In genomic region chr16:20308266-20308665, GRCh38 we compare ENCODE assay signal across 32 cellular contexts. TPM values are rescaled to one million over a fixed set of nuclear protein-coding genes. Genes with fewer than 3 reads are reported as not detected.
"Had no signal": no experiment of that assay in that cellular context is flagged by ENCODE, and none has a peak within 500 bp of the region (broad histone marks: within the 10 kb centered on the region; RNA-seq: fewer than 3 reads in every experiment).

No MANE protein-coding gene starts in this region.

- H3K27ac ChIP-seq: stomach, suprapubic skin, testis, thoracic aorta, thyroid gland, tibial artery, tibial nerve, transverse colon, upper lobe of left lung, upper lobe of right lung, uterus, vagina had no signal

- H3K4me3 ChIP-seq: stomach, suprapubic skin, testis, thoracic aorta, thyroid gland, tibial artery, tibial nerve, transverse colon, upper lobe of left lung, upper lobe of right lung, uterus, vagina had no signal

- H3K9me3 ChIP-seq: stomach, suprapubic skin, testis, thoracic aorta, thyroid gland, tibial artery, tibial nerve, transverse colon, upper lobe of left lung, upper lobe of right lung, uterus, vagina had no signal

- H3K4me1 Mint-ChIP-seq: stimulated activated effector memory CD8-positive, alpha-beta T cell treated with anti-CD3 and anti-CD28 coated beads, Interleukin-12 subunit alpha, Interleukin-12 subunit beta, amount 100 ng/mL, for 72 hours; stimulated activated memory B cell treated with anti-CD40 and anti-IgM and Interleukin-4, amounts not matched to agents 10 μg/mL and 1 μg/mL and 100 μg/mL, for 72 hours; stimulated activated naive CD8-positive, alpha-beta T cell treated with anti-CD3 and anti-CD28 coated beads, Interleukin-15, amount 100 ng/mL, for 72 hours had no signal

- H3K27me3 Mint-ChIP-seq: stimulated activated naive CD8-positive, alpha-beta T cell treated with anti-CD3 and anti-CD28 coated beads, Interleukin-15, amount 100 ng/mL, for 72 hours had no signal

- DNase-seq: stimulated activated CD4-positive, alpha-beta T cell treated with anti-CD3 and anti-CD28 coated beads, Interleukin-2, amount 100 ng/mL, for 24 hours; stimulated activated CD4-positive, alpha-beta T cell treated with anti-CD3 and anti-CD28 coated beads, Interleukin-2, amount 100 ng/mL, for 48 hours; stimulated activated CD4-positive, alpha-beta T cell treated with anti-CD3 and anti-CD28 coated beads, Interleukin-4, amount 100 ng/mL, for 1 hour; stimulated activated CD4-positive, alpha-beta T cell treated with anti-CD3 and anti-CD28 coated beads, Interleukin-4, amount 100 ng/mL, for 24 hours; stimulated activated CD4-positive, alpha-beta T cell treated with anti-CD3 and anti-CD28 coated beads, Interleukin-4, amount 100 ng/mL, for 4 hours; stimulated activated CD8-positive, alpha-beta memory T cell treated with anti-CD3 and anti-CD28 coated beads, Interleukin-4, amount 100 ng/mL, for 48 hours; stimulated activated naive CD4-positive, alpha-beta T cell; stimulated activated naive CD4-positive, alpha-beta T cell treated with Interleukin-2 at 50 U/mL for 16 hours; stimulated activated naive CD8-positive, alpha-beta T cell treated with anti-CD3 and anti-CD28 coated beads, Interleukin-15, amount 100 ng/mL, for 72 hours; stimulated activated naive CD8-positive, alpha-beta T cell treated with anti-CD3 and anti-CD28 coated beads, Interleukin-15, Interleukin-2, amounts not matched to agents 100 U/mL and 50 U/mL, for 24 hours; stomach; substantia nigra; testis; thyroid gland; tibial artery; transverse colon; upper lobe of left lung; upper lobe of right lung; uterus had no signal

- H3K27ac Mint-ChIP-seq: stimulated activated effector memory CD8-positive, alpha-beta T cell treated with anti-CD3 and anti-CD28 coated beads, Interleukin-12 subunit alpha, Interleukin-12 subunit beta, amount 100 ng/mL, for 72 hours; stimulated activated memory B cell treated with anti-CD40 and anti-IgM and Interleukin-4, amounts not matched to agents 10 μg/mL and 1 μg/mL and 100 μg/mL, for 72 hours; stimulated activated naive CD8-positive, alpha-beta T cell treated with anti-CD3 and anti-CD28 coated beads, Interleukin-15, amount 100 ng/mL, for 72 hours; stimulated activated naive CD8-positive, alpha-beta T cell treated with anti-CD3 and anti-CD28 coated beads, Interleukin-15, Interleukin-2, amounts not matched to agents 100 ng/mL and 50 ng/mL, for 24 hours; type B pancreatic cell had no signal

- H3K36me3 Mint-ChIP-seq: stimulated activated effector memory CD8-positive, alpha-beta T cell treated with anti-CD3 and anti-CD28 coated beads, Interleukin-12 subunit alpha, Interleukin-12 subunit beta, amount 100 ng/mL, for 72 hours; stimulated activated memory B cell treated with anti-CD40 and anti-IgM and Interleukin-4, amounts not matched to agents 10 μg/mL and 1 μg/mL and 100 μg/mL, for 72 hours; type B pancreatic cell had no signal

- ATAC-seq: stimulated activated effector memory CD8-positive, alpha-beta T cell treated with anti-CD3 and anti-CD28 coated beads, Interleukin-12 subunit alpha, Interleukin-12 subunit beta, amount 100 ng/mL, for 72 hours; stimulated activated memory B cell treated with anti-CD40 and anti-IgM and Interleukin-4, amounts not matched to agents 10 μg/mL and 1 μg/mL and 100 μg/mL, for 72 hours; stimulated activated naive CD8-positive, alpha-beta T cell treated with anti-CD3 and anti-CD28 coated beads, Interleukin-15, amount 100 ng/mL, for 72 hours; stimulated activated naive CD8-positive, alpha-beta T cell treated with anti-CD3 and anti-CD28 coated beads, Interleukin-15, Interleukin-2, amounts not matched to agents 100 U/mL and 50 U/mL, for 24 hours; upper lobe of right lung had no signal

- H3K27me3 ChIP-seq: stomach, suprapubic skin, testis, thyroid gland, tibial artery, tibial nerve, transverse colon, upper lobe of left lung, upper lobe of right lung, uterus, vagina had no signal

- H3K36me3 ChIP-seq: stomach, suprapubic skin, thoracic aorta, thyroid gland, tibial artery, tibial nerve, transverse colon, upper lobe of left lung, upper lobe of right lung, uterus, vagina had no signal

- H3K4me3 Mint-ChIP-seq: stimulated activated effector memory CD8-positive, alpha-beta T cell treated with anti-CD3 and anti-CD28 coated beads, Interleukin-12 subunit alpha, Interleukin-12 subunit beta, amount 100 ng/mL, for 72 hours; stimulated activated memory B cell treated with anti-CD40 and anti-IgM and Interleukin-4, amounts not matched to agents 10 μg/mL and 1 μg/mL and 100 μg/mL, for 72 hours; stimulated activated naive CD8-positive, alpha-beta T cell treated with anti-CD3 and anti-CD28 coated beads, Interleukin-15, amount 100 ng/mL, for 72 hours; stimulated activated naive CD8-positive, alpha-beta T cell treated with anti-CD3 and anti-CD28 coated beads, Interleukin-15, Interleukin-2, amounts not matched to agents 100 ng/mL and 50 ng/mL, for 24 hours; type B pancreatic cell had no signal

- H3K4me1 ChIP-seq: stomach, suprapubic skin, testis, thyroid gland, tibial artery, tibial nerve, transverse colon, upper lobe of left lung, upper lobe of right lung, uterus, vagina had no signal

- FAIRE-seq: urothelium cell line had no signal

- H3K9me3 Mint-ChIP-seq: stimulated activated naive CD8-positive, alpha-beta T cell treated with anti-CD3 and anti-CD28 coated beads, Interleukin-15, Interleukin-2, amounts not matched to agents 100 ng/mL and 50 ng/mL, for 24 hours; type B pancreatic cell had no signal

RNA-seq across cellular contexts. Expression of gene GP2, which starts 19.0 kb away (rescaled TPM):
- total RNA-seq: subcutaneous adipose tissue, temporal lobe, upper lobe of right lung, uterus, vagina had no signal

RNA-seq across cellular contexts. Expression of gene UMOD, which starts 44.2 kb away (rescaled TPM):
- total RNA-seq: subcutaneous adipose tissue, suprapubic skin, temporal lobe, thoracic aorta, thyroid gland, tibial nerve, transverse colon, upper lobe of left lung, upper lobe of right lung, ureter, urinary bladder, uterus, vagina had no signal
- polyA plus RNA-seq: urinary bladder had no signal
